ENCODE assay signal across 8 cellular contexts in the genomic region with DNA sequence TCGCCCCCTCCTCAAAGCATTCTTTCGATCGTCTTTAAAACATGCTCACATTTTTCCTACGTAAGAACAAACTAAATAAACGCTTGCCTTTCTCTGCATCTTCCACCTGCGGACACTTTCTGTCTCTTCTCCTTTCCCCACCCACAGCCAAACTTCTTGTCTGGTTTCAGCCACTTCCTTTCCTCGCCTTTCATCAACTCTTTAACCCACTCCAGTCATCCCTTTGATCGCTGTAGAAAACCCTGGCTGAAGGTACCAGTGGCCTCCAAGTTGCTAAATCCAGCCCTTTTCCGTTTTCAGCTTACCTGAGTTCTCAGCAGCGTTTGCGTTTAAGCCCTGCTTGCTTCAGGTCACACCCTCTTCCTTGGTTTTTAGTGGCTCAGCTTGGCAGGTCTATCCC. TPM values are rescaled to one million over a fixed set of nuclear protein-coding genes. Genes with fewer than 3 reads are reported as not detected.
A peak's percentile ranks its signal among the peaks of the same experiment; 100 is the strongest.
DNase-seq lines count a peak whose midpoint lies in the region; ATAC-seq, FAIRE-seq and TF ChIP-seq lines count a peak whose summit lies in the region.

No MANE protein-coding gene starts in this region.

- no peak for TF ChIP-seq POLR2A in GM12891 (IDR thresholded peaks at IDR 0.05; ENCODE audit: low read depth, low read length)

- FAIRE-seq in GM12891 (lab: Jason Lieb, UNC), result no peak

- WGBS in urinary bladder, result under 1% methylated on average over 11 of the region's 11 CpGs

- DNase-seq in AG04449 (ENCODE audit: low read depth, low spot score), result no peak
- no peak for DNase-seq in GM12891 (ENCODE audit: insufficient read length, low spot score)
- peak; percentile 21 for DNase-seq in RKO (ENCODE audit: low spot score)
- peak; percentile 10 for DNase-seq in choroid plexus epithelial cell (ENCODE audit: low read depth)
- DNase-seq in midbrain (lab: John Stamatoyannopoulos, UW), result peak; percentile 15

- H3K27ac ChIP-seq in urinary bladder (ENCODE audit: low read depth), result no peak overlapping the region

- H3K4me3 ChIP-seq in AG04449 (ENCODE audit: low read depth, low read length) (peak overlapping the region; percentile 87), choroid plexus epithelial cell (ENCODE audit: low read depth, low read length) (peak overlapping the region; percentile 92), urinary bladder (ENCODE audit: low read depth, low read length) (peak overlapping the region; percentile 86)

- no peak for TF ChIP-seq CTCF in AG04449 (IDR thresholded peaks at IDR 0.05; ENCODE audit: insufficient read depth, low read length, missing control alignments)
- no peak for TF ChIP-seq CTCF in choroid plexus epithelial cell (conservative IDR thresholded peaks at IDR 0.05; ENCODE audit: low read depth, low read length)

- CTCF ChIA-PET in AG04449 (lab: Yijun Ruan, JAX), result interaction anchor here (1.0 to 1.4 kb wide), 2 partner anchors 47 to 109 kb away, joined by 4 to 9 read pairs; no protein-coding TSS in a partner anchor

- POLR2A ChIA-PET in AG04449 (lab: Yijun Ruan, JAX), result interaction anchor here (1.8 kb wide), 1 partner anchor 114 kb away, joined by 10 read pairs; no protein-coding TSS in a partner anchor

- no peaks in the 10 kb centered on the region for H3K4me1 ChIP-seq in urinary bladder (ENCODE audit: insufficient read depth)

- ATAC-seq in HG03457 (IDR thresholded peaks at IDR 0.05; ENCODE audit: unreplicated experiment) (no peak), HG02870 (IDR thresholded peaks at IDR 0.05; ENCODE audit: unreplicated experiment) (no peak)

- peaks cover 5% of the 10 kb centered on the region for H3K36me3 ChIP-seq in urinary bladder (ENCODE audit: insufficient read depth)

TF ChIP-seq in GM12891, 5 proteins besides CTCF, POLR2A, EP300 and RAD21:
- TF ChIP-seq SPI1 (IDR thresholded peaks at IDR 0.05; ENCODE audit: low read depth, low read length), result peak; percentile 43
- TF ChIP-seq TAF1 (IDR thresholded peaks at IDR 0.05; ENCODE audit: low read depth, low read length), result no peak

RNA-seq across cellular contexts. Expression of a gene that starts 0.5 kb away (rescaled TPM):
- 71.8 TPM for polyA plus RNA-seq in GM12891 (2012; ENCODE audit: low read depth, missing spikeins)
- 23.9 TPM for total RNA-seq in urinary bladder
- polyA plus RNA-seq in urinary bladder, result 46.3 TPM

RNA-seq across cellular contexts. Expression of a gene that starts 0.6 kb away (rescaled TPM):
- polyA plus RNA-seq in GM12891 (2012; ENCODE audit: low read depth, missing spikeins), result 7.1 TPM
- 14.1 TPM for total RNA-seq in urinary bladder
- polyA plus RNA-seq in urinary bladder, result 12.8 TPM

Comparison
In these comparisons a context has a peak if more than half of its experiments do, and no peak if none do; other contexts are left out.
1. DNase-seq: peak in RKO (single experiment), choroid plexus epithelial cell (single experiment) and midbrain (single experiment); none in AG04449 (single experiment) and GM12891 (single experiment).
2. Peak in every context shown above with its lines, with median percentiles within 50 percentile points of each other: H3K4me3 ChIP-seq.